Comparison of ENCODE assay signal across 16 cellular contexts in the genomic region with DNA sequence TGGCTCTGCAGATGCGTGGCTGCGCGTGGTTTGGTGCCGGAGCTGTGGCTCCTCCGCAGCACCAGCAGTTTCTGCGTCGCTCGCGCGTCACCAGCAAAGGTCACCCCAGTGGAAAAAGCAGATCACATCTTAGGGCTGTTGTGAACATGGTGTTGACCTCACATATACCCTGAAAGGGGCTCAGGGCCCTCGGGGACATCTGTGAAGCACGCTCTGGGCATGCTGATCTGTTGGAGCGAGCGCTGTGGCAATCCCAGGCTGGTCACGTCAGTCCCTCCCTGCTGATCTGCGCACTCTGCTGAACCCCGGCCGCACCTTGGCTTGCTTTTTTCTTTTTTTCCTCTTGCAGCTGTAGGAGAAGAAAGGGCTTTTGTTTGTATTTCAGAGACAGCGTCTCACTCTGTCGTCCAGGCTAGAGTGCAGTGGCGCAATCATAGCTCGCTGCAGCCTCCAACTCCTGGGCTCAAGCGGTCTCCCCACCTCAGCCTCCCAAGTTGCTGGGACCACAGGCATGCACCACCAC. TPM values are rescaled to one million over a fixed set of nuclear protein-coding genes. Genes with fewer than 3 reads are reported as not detected.
DNase-seq lines count a peak whose midpoint lies in the region; ATAC-seq and FAIRE-seq lines count a peak whose summit lies in the region.
"Had no signal": no experiment of that assay in that cellular context is flagged by ENCODE, and none has a peak within 500 bp of the region (broad histone marks: within the 10 kb centered on the region; RNA-seq: fewer than 3 reads in every experiment).

No MANE protein-coding gene starts in this region.

- peak; percentile 33 for DNase-seq in stimulated activated naive CD8-positive, alpha-beta T cell treated with anti-CD3 and anti-CD28 coated beads, Interleukin-15, Interleukin-2, amounts not matched to agents 100 U/mL and 50 U/mL, for 24 hours
- no peak for DNase-seq in stimulated activated naive CD8-positive, alpha-beta T cell treated with anti-CD3 and anti-CD28 coated beads, Interleukin-15, amount 100 ng/mL, for 72 hours
- peak in 2 of 9 donors; percentile 26 to 30 for DNase-seq in naive thymus-derived CD4-positive, alpha-beta T cell
- no peak for DNase-seq in urothelium cell line (ENCODE audit: low spot score)
- DNase-seq: activated CD8-positive, alpha-beta memory T cell treated with anti-CD3 and anti-CD28 coated beads for 24 hours; activated naive CD4-positive, alpha-beta T cell treated with anti-CD3 and anti-CD28 coated beads, Interleukin-2, amount 50 U/mL, for 16 hours; NCI-H1436; PC-3; retina; stimulated activated CD4-positive, alpha-beta T cell treated with anti-CD3 and anti-CD28 coated beads, Interleukin-4, amount 100 ng/mL, for 1 hour had no signal

- no peaks in the 10 kb centered on the region for H3K9me3 Mint-ChIP-seq in stimulated activated naive CD8-positive, alpha-beta T cell treated with anti-CD3 and anti-CD28 coated beads, Interleukin-15, amount 100 ng/mL, for 72 hours
- H3K9me3 Mint-ChIP-seq in naive thymus-derived CD4-positive, alpha-beta T cell: peaks cover 0 to 3% (median 0%) of the 10 kb centered on the region in 11 donors

- intact Hi-C loops in naive thymus-derived CD4-positive, alpha-beta T cell (cut with micrococcal nuclease): loop anchor here in 1 of 2 donors (10.0 kb wide), 1 partner anchor 1437 kb away; a partner anchor contains a TSS

- peaks cover 90% of the 10 kb centered on the region for H3K4me1 Mint-ChIP-seq in stimulated activated naive CD8-positive, alpha-beta T cell treated with anti-CD3 and anti-CD28 coated beads, Interleukin-15, amount 100 ng/mL, for 72 hours
- H3K4me1 Mint-ChIP-seq in naive thymus-derived CD4-positive, alpha-beta T cell: peaks cover 41 to 83% (median 76%) of the 10 kb centered on the region in 7 donors

- peak overlapping the region; percentile 89 for H3K27ac ChIP-seq in cingulate gyrus (ENCODE audit: low read depth, low read length)
- H3K27ac ChIP-seq in naive thymus-derived CD4-positive, alpha-beta T cell (ENCODE audit: low read depth, low read length): peak overlapping the region; percentile 12

- POLR2A ChIA-PET in naive thymus-derived CD4-positive, alpha-beta T cell (lab: Charles Lee): interaction anchor here (1.2 to 1.8 kb wide), 2 partner anchors 10 to 100 kb away, joined by 3 to 6 read pairs; no protein-coding TSS in a partner anchor

- no peaks in the 10 kb centered on the region for H3K9me3 ChIP-seq in naive thymus-derived CD4-positive, alpha-beta T cell (ENCODE audit: control insufficient read depth in 2 of 3, low read length in 3 of 3)
- H3K9me3 ChIP-seq: BLaER1 treated with 17β-estradiol and CSF1 and Interleukin-3, amounts not matched to agents 10 nM and 100 nM had no signal

- H3K4me1 ChIP-seq in naive thymus-derived CD4-positive, alpha-beta T cell (ENCODE audit: control insufficient read depth in 2 of 2, insufficient read depth in 2 of 2, low read length in 2 of 2): peaks cover 15 to 53% of the 10 kb centered on the region in 2 donors

- H3K4me3 Mint-ChIP-seq in stimulated activated naive CD8-positive, alpha-beta T cell treated with anti-CD3 and anti-CD28 coated beads, Interleukin-15, amount 100 ng/mL, for 72 hours: no peak overlapping the region
- peak overlapping the region in 5 of 10 donors; percentile 34 to 91 (median 48) for H3K4me3 Mint-ChIP-seq in naive thymus-derived CD4-positive, alpha-beta T cell

- H3K4me3 ChIP-seq in naive thymus-derived CD4-positive, alpha-beta T cell (ENCODE audit: low read length): no peak overlapping the region
- H3K4me3 ChIP-seq: BLaER1 treated with 17β-estradiol and CSF1 and Interleukin-3, amounts not matched to agents 10 nM and 100 nM; lung had no signal

- peak; percentile 23 for FAIRE-seq in urothelium cell line (lab: Jason Lieb, UNC)

- H3K27me3 ChIP-seq in naive thymus-derived CD4-positive, alpha-beta T cell (ENCODE audit: control insufficient read depth in 2 of 2, insufficient read depth in 2 of 2, low read length in 2 of 2): no peaks in the 10 kb centered on the region
- H3K27me3 ChIP-seq: BLaER1 treated with 17β-estradiol and CSF1 and Interleukin-3, amounts not matched to agents 10 nM and 100 nM had no signal

- H3K27ac Mint-ChIP-seq in stimulated activated naive CD8-positive, alpha-beta T cell treated with anti-CD3 and anti-CD28 coated beads, Interleukin-15, amount 100 ng/mL, for 72 hours: peak overlapping the region in 1 of 2 donors; percentile 76
- peak overlapping the region; percentile 90 to 99 (median 94) for H3K27ac Mint-ChIP-seq in naive thymus-derived CD4-positive, alpha-beta T cell

- H3K36me3 Mint-ChIP-seq in naive thymus-derived CD4-positive, alpha-beta T cell: peaks cover 4 to 27% (median 10%) of the 10 kb centered on the region in 5 donors

- CTCF ChIA-PET in naive thymus-derived CD4-positive, alpha-beta T cell (lab: Charles Lee): no interaction called here

- no peaks in the 10 kb centered on the region for H3K27me3 Mint-ChIP-seq in stimulated activated naive CD8-positive, alpha-beta T cell treated with anti-CD3 and anti-CD28 coated beads, Interleukin-15, amount 100 ng/mL, for 72 hours
- no peaks in the 10 kb centered on the region for H3K27me3 Mint-ChIP-seq in naive thymus-derived CD4-positive, alpha-beta T cell

- peaks cover 0 to 12% (median 0%) of the 10 kb centered on the region in 3 experiments for H3K36me3 ChIP-seq in naive thymus-derived CD4-positive, alpha-beta T cell (ENCODE audit: control insufficient read depth in 2 of 3, insufficient read depth in 3 of 3, low read length in 3 of 3)

- ATAC-seq in stimulated activated naive CD8-positive, alpha-beta T cell treated with anti-CD3 and anti-CD28 coated beads, Interleukin-15, Interleukin-2, amounts not matched to agents 100 U/mL and 50 U/mL, for 24 hours: peak; percentile 24
- ATAC-seq in stimulated activated naive CD8-positive, alpha-beta T cell treated with anti-CD3 and anti-CD28 coated beads, Interleukin-15, amount 100 ng/mL, for 72 hours: no peak
- ATAC-seq in naive thymus-derived CD4-positive, alpha-beta T cell: no peak
- ATAC-seq in HG03159 (IDR thresholded peaks at IDR 0.05; ENCODE audit: unreplicated experiment) (no peak), GM21423 (IDR thresholded peaks at IDR 0.05; ENCODE audit: unreplicated experiment) (no peak), HG02938 (IDR thresholded peaks at IDR 0.05; ENCODE audit: unreplicated experiment) (no peak)
- ATAC-seq: PC-3 had no signal

RNA-seq across cellular contexts. Expression of a gene that starts 33.3 kb away (rescaled TPM):
- total RNA-seq in naive thymus-derived CD4-positive, alpha-beta T cell: 100 to 1,000 TPM in 1 of 5 experiments, 10 to 100 TPM in 4; 69.4 to 114 (median 90.1) TPM
- polyA plus RNA-seq in naive thymus-derived CD4-positive, alpha-beta T cell: 10 to 100 TPM; 36.7 to 49.1 TPM
